In the genomic region with DNA sequence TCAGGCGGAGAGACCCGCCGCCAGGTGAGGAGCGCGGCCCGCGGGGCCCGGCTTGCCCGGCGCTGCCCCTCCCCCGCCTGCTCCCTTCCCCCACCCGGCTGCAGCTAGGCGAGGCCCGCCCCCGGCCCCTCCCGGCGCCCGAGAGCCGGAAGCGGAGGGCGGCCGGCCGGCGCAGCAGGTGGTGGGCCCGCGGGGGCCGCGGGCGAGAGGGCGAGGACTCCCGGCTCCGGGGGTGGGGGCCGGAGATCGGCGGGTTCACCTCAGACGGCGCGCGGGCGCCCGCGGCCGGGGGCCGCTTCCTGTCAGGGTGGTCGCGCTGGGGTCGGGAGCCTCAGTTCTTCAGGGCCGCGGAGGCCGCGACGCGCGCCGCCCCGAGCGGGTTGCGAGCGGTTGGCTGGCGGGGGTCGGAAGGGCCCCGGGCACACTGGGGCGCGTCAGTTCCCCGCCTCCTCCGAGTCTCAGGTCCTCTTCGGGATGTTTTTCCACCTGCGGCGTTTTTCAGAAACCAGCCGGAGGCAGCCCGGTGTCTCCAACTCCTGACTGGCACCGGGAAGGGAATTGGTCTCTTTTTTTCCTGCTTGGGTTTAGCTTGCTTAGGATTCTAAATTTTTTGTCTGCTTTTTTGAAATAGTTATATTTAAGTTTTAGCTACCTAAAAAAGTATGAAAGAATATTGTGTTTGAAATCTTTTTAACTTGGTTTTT, we compare ENCODE assay signal across 8 cellular contexts. TPM values are rescaled to one million over a fixed set of nuclear protein-coding genes. Genes with fewer than 3 reads are reported as not detected.
A peak's percentile ranks its signal among the peaks of the same experiment; 100 is the strongest.
DNase-seq lines count a peak whose midpoint lies in the region; ATAC-seq and TF ChIP-seq lines count a peak whose summit lies in the region.

No MANE protein-coding gene starts in this region.

- intact Hi-C loops in dorsolateral prefrontal cortex (cut with DNase I): loop anchor here (5.0 to 10.0 kb wide), 3 partner anchors 92 to 345 kb away; a partner anchor contains a TSS
- intact Hi-C loops in lower lobe of right lung (cut with DNase I): no loop called here

- H3K79me2 ChIP-seq in Karpas-422 (ENCODE audit: low read length): peaks cover 51% of the 10 kb centered on the region

- peak overlapping the region; percentile 95 for H3K4me2 ChIP-seq in Karpas-422 (ENCODE audit: low read depth, low read length, poor library complexity, severe bottlenecking)

- H3K27ac Mint-ChIP-seq in T-helper 2 cell treated with Interferon-gamma antibody and Interleukin-4, amounts not matched to agents 5 μg/mL and 100 μg/mL, for 36 hours: peak overlapping the region; percentile 94

- H3K4me1 Mint-ChIP-seq in T-helper 2 cell treated with Interferon-gamma antibody and Interleukin-4, amounts not matched to agents 5 μg/mL and 100 μg/mL, for 36 hours (ENCODE audit: low read depth): peaks cover 32% of the 10 kb centered on the region

- peak overlapping the region; percentile 93 for H3K4me3 Mint-ChIP-seq in T-helper 2 cell treated with Interferon-gamma antibody and Interleukin-4, amounts not matched to agents 5 μg/mL and 100 μg/mL, for 36 hours

- H2AFZ ChIP-seq in Karpas-422 (ENCODE audit: low read length): no peak overlapping the region

- ATAC-seq in GM21825 (IDR thresholded peaks at IDR 0.05; ENCODE audit: unreplicated experiment) (peak; percentile 49), lower lobe of right lung (peak; percentile 92 to 93)

- H3K9ac ChIP-seq in Karpas-422 (ENCODE audit: low read length): peak overlapping the region; percentile 91

- H3K36me3 ChIP-seq in Karpas-422 (ENCODE audit: insufficient read depth, low read length): no peaks in the 10 kb centered on the region
- H3K36me3 ChIP-seq in lower lobe of right lung: no peaks in the 10 kb centered on the region

- TF ChIP-seq CTCF in dorsolateral prefrontal cortex (IDR thresholded peaks at IDR 0.05 in 54 of 56, conservative IDR thresholded peaks at IDR 0.05 in 2 of 56; ENCODE audit: low read depth in 1 of 56, partially characterized antibody in 56 of 56) (peak in 3 of 56 donors; percentile 4 to 16 (median 6)), lower lobe of right lung (IDR thresholded peaks at IDR 0.05) (no peak)

- H3K9me3 ChIP-seq in Karpas-422 (ENCODE audit: low read length) (no peaks in the 10 kb centered on the region), lower lobe of right lung (no peaks in the 10 kb centered on the region)

- no peaks in the 10 kb centered on the region for H3K9me3 Mint-ChIP-seq in T-helper 2 cell treated with Interferon-gamma antibody and Interleukin-4, amounts not matched to agents 5 μg/mL and 100 μg/mL, for 36 hours

- no peaks in the 10 kb centered on the region for H3K36me3 Mint-ChIP-seq in T-helper 2 cell treated with Interferon-gamma antibody and Interleukin-4, amounts not matched to agents 5 μg/mL and 100 μg/mL, for 36 hours (ENCODE audit: low read depth)

- DNase-seq in NCI-H2081 (lab: John Stamatoyannopoulos, UW): peak; percentile 70 to 88
- DNase-seq in NCI-H2081 treated with DMSO at 0.1 percent for 48 hours (lab: John Stamatoyannopoulos, UW): no peak
- peak; percentile 90 for DNase-seq in Karpas-422
- DNase-seq in T-helper 2 cell treated with Interferon-gamma antibody and Interleukin-4, amounts not matched to agents 5 μg/mL and 100 μg/mL, for 36 hours (ENCODE audit: low spot score): peak; percentile 80
- DNase-seq in dorsolateral prefrontal cortex: peak in 3 of 10 donors; percentile 16 to 47 (median 44)
- DNase-seq in lower lobe of right lung: peak; percentile 74
- DNase-seq in stimulated activated CD8-positive, alpha-beta memory T cell treated with anti-CD3 and anti-CD28 coated beads, Interleukin-12 subunit alpha, Interleukin-12 subunit beta, amount 100 ng/mL, for 24 hours (ENCODE audit: extremely low read depth): peak; percentile 58

- peaks cover 4% of the 10 kb centered on the region; the same call in 1 of the 2 replicates for H4K20me1 ChIP-seq in Karpas-422 (ENCODE audit: insufficient read depth, low read depth, low read length)

- peaks cover 4% of the 10 kb centered on the region for H3K27me3 Mint-ChIP-seq in T-helper 2 cell treated with Interferon-gamma antibody and Interleukin-4, amounts not matched to agents 5 μg/mL and 100 μg/mL, for 36 hours (ENCODE audit: low read depth)

- H3K9me2 ChIP-seq in Karpas-422 (replicated peaks; ENCODE audit: insufficient read depth, low read length): no peaks in the 10 kb centered on the region

- peaks cover 4% of the 10 kb centered on the region; the same call in 1 of the 2 replicates for H3K27me3 ChIP-seq in Karpas-422 (ENCODE audit: low read length)
- H3K27me3 ChIP-seq in dorsolateral prefrontal cortex: no peaks in the 10 kb centered on the region
- no peaks in the 10 kb centered on the region for H3K27me3 ChIP-seq in lower lobe of right lung (ENCODE audit: low read depth)

- H3K27ac ChIP-seq in Karpas-422 (ENCODE audit: low read length) (peak overlapping the region; percentile 78), dorsolateral prefrontal cortex (peak overlapping the region in 58 of 59 donors; percentile 47 to 98 (median 90)), lower lobe of right lung (peak overlapping the region; percentile 97)

- H3K4me1 ChIP-seq in Karpas-422 (ENCODE audit: low read length) (peaks cover 53% of the 10 kb centered on the region), lower lobe of right lung (peaks cover 35% of the 10 kb centered on the region)

- H3K4me3 ChIP-seq in Karpas-422 (ENCODE audit: low read length) (peak overlapping the region; percentile 93), dorsolateral prefrontal cortex (peak overlapping the region; percentile 66 to 96 (median 84)), lower lobe of right lung (peak overlapping the region; percentile 77)

RNA-seq across cellular contexts. Expression of a gene that starts 0.5 kb away (rescaled TPM):
- total RNA-seq in Karpas-422 (2014; rRNA removed; shearing (Covaris generic); ENCODE audit: low replicate concordance): 114 and 174 TPM in 2 replicates
- 10 to 100 TPM; 31.3 to 64.3 (median 45.0) TPM for total RNA-seq in dorsolateral prefrontal cortex
- 76.7 TPM for total RNA-seq in lower lobe of right lung
